In the genomic region with DNA sequence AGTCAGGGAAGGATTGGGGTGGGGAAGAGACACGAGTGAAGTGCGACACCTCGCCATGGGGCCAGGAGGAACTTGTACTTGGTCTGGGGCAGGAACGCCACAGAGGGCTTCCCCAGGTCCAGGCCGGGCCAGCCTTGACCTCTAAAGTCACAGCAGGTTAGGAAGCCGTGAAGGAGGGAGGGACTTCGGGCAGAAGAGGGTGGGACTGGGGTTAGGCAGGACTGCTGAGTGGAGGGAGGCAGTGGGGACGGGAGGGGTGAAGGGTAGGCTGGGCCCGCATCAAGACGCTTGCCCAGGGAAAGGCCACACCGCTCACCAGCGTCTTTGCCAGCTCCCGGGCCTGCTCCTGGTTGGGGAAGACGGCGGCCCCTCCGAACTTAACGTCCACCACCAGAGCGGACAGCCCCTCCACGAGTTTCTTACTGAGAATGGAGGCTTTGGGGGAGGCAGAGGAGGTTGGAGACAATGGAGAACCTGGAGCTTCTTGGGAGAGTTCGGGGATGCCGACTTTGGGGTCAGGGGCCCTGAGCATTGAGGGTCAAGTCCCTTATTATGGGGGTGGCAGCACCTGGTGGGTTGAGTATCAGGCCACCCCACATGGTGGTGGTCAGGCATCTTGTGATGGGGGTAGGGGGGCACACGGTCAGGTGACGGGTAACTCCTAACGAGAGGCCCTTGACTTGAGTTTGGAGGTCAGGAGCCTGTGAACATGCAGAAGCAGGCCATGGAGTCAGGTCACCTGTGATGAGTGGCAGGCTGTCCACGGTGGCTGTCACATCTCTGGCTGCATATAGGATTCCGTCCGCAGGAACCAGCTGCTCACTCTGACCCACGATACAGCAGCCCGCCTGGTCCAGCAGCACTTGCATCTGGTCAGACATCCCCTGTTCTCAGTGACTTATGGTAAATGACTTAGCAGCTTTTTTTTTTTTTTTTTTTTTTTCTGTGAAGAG, we compare ENCODE assay signal across 1 cellular context.
TF ChIP-seq lines count a peak whose summit lies in the region.

No MANE protein-coding gene starts in this region.

TF ChIP-seq in HepG2, 621 proteins besides CTCF, POLR2A, EP300 and RAD21 (continued from another document and continues in another):
- peak; percentile 29; the same call in 1 of the 2 replicates for TF ChIP-seq PATZ1 (CRISPR knock-in tag; IDR thresholded peaks at IDR 0.05)
- TF ChIP-seq, protein P1, sequence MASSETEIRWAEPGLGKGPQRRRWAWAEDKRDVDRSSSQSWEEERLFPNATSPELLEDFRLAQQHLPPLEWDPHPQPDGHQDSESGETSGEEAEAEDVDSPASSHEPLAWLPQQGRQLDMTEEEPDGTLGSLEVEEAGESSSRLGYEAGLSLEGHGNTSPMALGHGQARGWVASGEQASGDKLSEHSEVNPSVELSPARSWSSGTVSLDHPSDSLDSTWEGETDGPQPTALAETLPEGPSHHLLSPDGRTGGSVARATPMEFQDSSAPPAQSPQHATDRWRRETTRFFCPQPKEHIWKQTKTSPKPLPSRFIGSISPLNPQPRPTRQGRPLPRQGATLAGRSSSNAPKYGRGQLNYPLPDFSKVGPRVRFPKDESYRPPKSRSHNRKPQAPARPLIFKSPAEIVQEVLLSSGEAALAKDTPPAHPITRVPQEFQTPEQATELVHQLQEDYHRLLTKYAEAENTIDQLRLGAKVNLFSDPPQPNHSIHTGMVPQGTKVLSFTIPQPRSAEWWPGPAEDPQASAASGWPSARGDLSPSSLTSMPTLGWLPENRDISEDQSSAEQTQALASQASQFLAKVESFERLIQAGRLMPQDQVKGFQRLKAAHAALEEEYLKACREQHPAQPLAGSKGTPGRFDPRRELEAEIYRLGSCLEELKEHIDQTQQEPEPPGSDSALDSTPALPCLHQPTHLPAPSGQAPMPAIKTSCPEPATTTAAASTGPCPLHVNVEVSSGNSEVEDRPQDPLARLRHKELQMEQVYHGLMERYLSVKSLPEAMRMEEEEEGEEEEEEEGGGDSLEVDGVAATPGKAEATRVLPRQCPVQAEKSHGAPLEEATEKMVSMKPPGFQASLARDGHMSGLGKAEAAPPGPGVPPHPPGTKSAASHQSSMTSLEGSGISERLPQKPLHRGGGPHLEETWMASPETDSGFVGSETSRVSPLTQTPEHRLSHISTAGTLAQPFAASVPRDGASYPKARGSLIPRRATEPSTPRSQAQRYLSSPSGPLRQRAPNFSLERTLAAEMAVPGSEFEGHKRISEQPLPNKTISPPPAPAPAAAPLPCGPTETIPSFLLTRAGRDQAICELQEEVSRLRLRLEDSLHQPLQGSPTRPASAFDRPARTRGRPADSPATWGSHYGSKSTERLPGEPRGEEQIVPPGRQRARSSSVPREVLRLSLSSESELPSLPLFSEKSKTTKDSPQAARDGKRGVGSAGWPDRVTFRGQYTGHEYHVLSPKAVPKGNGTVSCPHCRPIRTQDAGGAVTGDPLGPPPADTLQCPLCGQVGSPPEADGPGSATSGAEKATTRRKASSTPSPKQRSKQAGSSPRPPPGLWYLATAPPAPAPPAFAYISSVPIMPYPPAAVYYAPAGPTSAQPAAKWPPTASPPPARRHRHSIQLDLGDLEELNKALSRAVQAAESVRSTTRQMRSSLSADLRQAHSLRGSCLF (CRISPR knock-in tag; IDR thresholded peaks at IDR 0.05; ENCODE audit: borderline replicate concordance) = no peak
- no peak for TF ChIP-seq ZNF296 (CRISPR knock-in tag; conservative IDR thresholded peaks at IDR 0.05)
- TF ChIP-seq RXRB (CRISPR knock-in tag; IDR thresholded peaks at IDR 0.05; ENCODE audit: borderline replicate concordance) = peak; percentile 75
- TF ChIP-seq SATB2 (CRISPR knock-in tag; IDR thresholded peaks at IDR 0.05) = no peak
- TF ChIP-seq, protein P2, sequence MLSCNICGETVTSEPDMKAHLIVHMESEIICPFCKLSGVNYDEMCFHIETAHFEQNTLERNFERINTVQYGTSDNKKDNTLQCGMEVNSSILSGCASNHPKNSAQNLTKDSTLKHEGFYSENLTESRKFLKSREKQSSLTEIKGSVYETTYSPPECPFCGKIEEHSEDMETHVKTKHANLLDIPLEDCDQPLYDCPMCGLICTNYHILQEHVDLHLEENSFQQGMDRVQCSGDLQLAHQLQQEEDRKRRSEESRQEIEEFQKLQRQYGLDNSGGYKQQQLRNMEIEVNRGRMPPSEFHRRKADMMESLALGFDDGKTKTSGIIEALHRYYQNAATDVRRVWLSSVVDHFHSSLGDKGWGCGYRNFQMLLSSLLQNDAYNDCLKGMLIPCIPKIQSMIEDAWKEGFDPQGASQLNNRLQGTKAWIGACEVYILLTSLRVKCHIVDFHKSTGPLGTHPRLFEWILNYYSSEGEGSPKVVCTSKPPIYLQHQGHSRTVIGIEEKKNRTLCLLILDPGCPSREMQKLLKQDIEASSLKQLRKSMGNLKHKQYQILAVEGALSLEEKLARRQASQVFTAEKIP (CRISPR knock-in tag; IDR thresholded peaks at IDR 0.05; ENCODE audit: borderline replicate concordance) = no peak
- TF ChIP-seq EHMT2 (IDR thresholded peaks at IDR 0.05; ENCODE audit: borderline replicate concordance, low read depth, low read length) = no peak
- no peak for TF ChIP-seq ZNF326 (CRISPR knock-in tag; IDR thresholded peaks at IDR 0.05; ENCODE audit: borderline replicate concordance)
- no peak for TF ChIP-seq NCOA5 (CRISPR knock-in tag; IDR thresholded peaks at IDR 0.05)
- peak; percentile 8 for TF ChIP-seq ZFY (CRISPR knock-in tag; IDR thresholded peaks at IDR 0.05)
- TF ChIP-seq DR1 (CRISPR knock-in tag; IDR thresholded peaks at IDR 0.05) = no peak
- TF ChIP-seq MAX (IDR thresholded peaks at IDR 0.05) = no peak
- TF ChIP-seq, protein P3, sequence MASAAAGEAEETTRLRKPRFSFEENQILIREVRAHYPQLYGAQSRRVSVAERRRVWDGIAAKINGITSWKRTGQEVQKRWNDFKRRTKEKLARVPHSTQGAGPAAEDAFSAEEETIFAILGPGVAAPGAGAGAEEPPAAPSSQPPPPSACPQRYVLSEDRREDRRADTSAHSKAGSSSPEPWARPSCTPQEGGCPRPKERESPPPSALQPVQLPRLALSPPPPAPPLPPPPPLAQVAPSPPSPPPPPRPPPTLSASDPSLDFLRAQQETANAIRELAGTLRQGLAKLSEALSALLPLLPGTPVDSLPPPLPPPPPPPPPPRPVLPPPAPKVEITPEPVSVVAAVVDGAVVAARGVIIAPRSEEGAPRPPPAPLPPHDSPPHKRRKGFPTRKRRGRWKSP (CRISPR knock-in tag; IDR thresholded peaks at IDR 0.05) = no peak
- TF ChIP-seq ZNF274 (CRISPR knock-in tag; IDR thresholded peaks at IDR 0.05) = no peak
- TF ChIP-seq MIER2 (CRISPR knock-in tag; IDR thresholded peaks at IDR 0.05) = no peak
- no peak for TF ChIP-seq YEATS4 (CRISPR knock-in tag; IDR thresholded peaks at IDR 0.05; ENCODE audit: borderline replicate concordance)
- TF ChIP-seq HOXD1 (CRISPR knock-in tag; IDR thresholded peaks at IDR 0.05) = no peak
- TF ChIP-seq REXO4 (CRISPR knock-in tag; IDR thresholded peaks at IDR 0.05; ENCODE audit: borderline replicate concordance) = no peak
- no peak for TF ChIP-seq ZNF672 (CRISPR knock-in tag; IDR thresholded peaks at IDR 0.05)
- no peak for TF ChIP-seq NFKBIZ (CRISPR knock-in tag; IDR thresholded peaks at IDR 0.05)
- no peak for TF ChIP-seq ZNF572 (CRISPR knock-in tag; IDR thresholded peaks at IDR 0.05)
- 0 out of 2 replicates have a peak, but pooled peaks have one; percentile 54 for TF ChIP-seq ELF1 (CRISPR knock-in tag; IDR thresholded peaks at IDR 0.05)
- no peak for TF ChIP-seq ZFP36L2 (CRISPR knock-in tag; IDR thresholded peaks at IDR 0.05)
- 0 out of 2 replicates have a peak, but pooled peaks have one; percentile 54 for TF ChIP-seq ARID2 (CRISPR knock-in tag; IDR thresholded peaks at IDR 0.05; ENCODE audit: borderline replicate concordance)
- TF ChIP-seq, protein P4, sequence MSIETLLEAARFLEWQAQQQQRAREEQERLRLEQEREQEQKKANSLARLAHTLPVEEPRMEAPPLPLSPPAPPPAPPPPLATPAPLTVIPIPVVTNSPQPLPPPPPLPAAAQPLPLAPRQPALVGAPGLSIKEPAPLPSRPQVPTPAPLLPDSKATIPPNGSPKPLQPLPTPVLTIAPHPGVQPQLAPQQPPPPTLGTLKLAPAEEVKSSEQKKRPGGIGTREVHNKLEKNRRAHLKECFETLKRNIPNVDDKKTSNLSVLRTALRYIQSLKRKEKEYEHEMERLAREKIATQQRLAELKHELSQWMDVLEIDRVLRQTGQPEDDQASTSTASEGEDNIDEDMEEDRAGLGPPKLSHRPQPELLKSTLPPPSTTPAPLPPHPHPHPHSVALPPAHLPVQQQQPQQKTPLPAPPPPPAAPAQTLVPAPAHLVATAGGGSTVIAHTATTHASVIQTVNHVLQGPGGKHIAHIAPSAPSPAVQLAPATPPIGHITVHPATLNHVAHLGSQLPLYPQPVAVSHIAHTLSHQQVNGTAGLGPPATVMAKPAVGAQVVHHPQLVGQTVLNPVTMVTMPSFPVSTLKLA (IDR thresholded peaks at IDR 0.05) = no peak
- no peak for TF ChIP-seq ARHGAP35 (CRISPR knock-in tag; IDR thresholded peaks at IDR 0.05; ENCODE audit: borderline replicate concordance)
- no peak for TF ChIP-seq SMYD3 (CRISPR knock-in tag; IDR thresholded peaks at IDR 0.05)
- TF ChIP-seq RFX3 (CRISPR knock-in tag; IDR thresholded peaks at IDR 0.05) = no peak
- no peak for TF ChIP-seq ZNF281 (CRISPR knock-in tag; IDR thresholded peaks at IDR 0.05; ENCODE audit: borderline replicate concordance)
- TF ChIP-seq RXRA (CRISPR knock-in tag; IDR thresholded peaks at IDR 0.05) = peak; percentile 79
- TF ChIP-seq POGZ (CRISPR knock-in tag; IDR thresholded peaks at IDR 0.05) = no peak
- no peak for TF ChIP-seq SYNCRIP (IDR thresholded peaks at IDR 0.05; ENCODE audit: insufficient read depth, low read depth, low read length)
- no peak for TF ChIP-seq ZNF207 (IDR thresholded peaks at IDR 0.05; ENCODE audit: borderline replicate concordance)
- TF ChIP-seq, protein P5, sequence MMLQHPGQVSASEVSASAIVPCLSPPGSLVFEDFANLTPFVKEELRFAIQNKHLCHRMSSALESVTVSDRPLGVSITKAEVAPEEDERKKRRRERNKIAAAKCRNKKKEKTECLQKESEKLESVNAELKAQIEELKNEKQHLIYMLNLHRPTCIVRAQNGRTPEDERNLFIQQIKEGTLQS (CRISPR knock-in tag; IDR thresholded peaks at IDR 0.05) = no peak
- no peak; the same call in 1 of the 2 replicates for TF ChIP-seq ZNF564 (CRISPR knock-in tag; IDR thresholded peaks at IDR 0.05)
- TF ChIP-seq CBX1 (IDR thresholded peaks at IDR 0.05; ENCODE audit: low read depth) = no peak
- no peak for TF ChIP-seq FOSL1 (CRISPR knock-in tag; IDR thresholded peaks at IDR 0.05; ENCODE audit: borderline replicate concordance)
- TF ChIP-seq ZFAT (CRISPR knock-in tag; conservative IDR thresholded peaks at IDR 0.05) = no peak
- TF ChIP-seq RBAK (CRISPR knock-in tag; IDR thresholded peaks at IDR 0.05) = no peak
- no peak for TF ChIP-seq JUNB (CRISPR knock-in tag; IDR thresholded peaks at IDR 0.05; ENCODE audit: borderline replicate concordance)
- no peak for TF ChIP-seq SIN3B (IDR thresholded peaks at IDR 0.05; ENCODE audit: low read length)
- no peak for TF ChIP-seq HNRNPLL (IDR thresholded peaks at IDR 0.05; ENCODE audit: low read depth, low read length, poor library complexity, severe bottlenecking)
- no peak for TF ChIP-seq NFYB (CRISPR knock-in tag; IDR thresholded peaks at IDR 0.05)
- no peak for TF ChIP-seq RELA (CRISPR knock-in tag; IDR thresholded peaks at IDR 0.05)
